1 cellular context compared by ENCODE assay signal in genomic region chr10:63436225-63436624, GRCh38.
TF ChIP-seq lines count a peak whose summit lies in the region.

No MANE protein-coding gene starts in this region.

TF ChIP-seq in H1, 55 proteins besides CTCF, POLR2A, EP300 and RAD21:
- TF ChIP-seq KDM5A (IDR thresholded peaks at IDR 0.05; ENCODE audit: low read length): no peak
- no peak for TF ChIP-seq ASH2L (IDR thresholded peaks at IDR 0.05; ENCODE audit: low read length)
- no peak for TF ChIP-seq YY1 (IDR thresholded peaks at IDR 0.05; ENCODE audit: low read depth, low read length)
- no peak for TF ChIP-seq KDM1A (IDR thresholded peaks at IDR 0.05; ENCODE audit: borderline replicate concordance, low read length)
- TF ChIP-seq TEAD4 (IDR thresholded peaks at IDR 0.05; ENCODE audit: low read depth, low read length): no peak
- TF ChIP-seq SP4 (IDR thresholded peaks at IDR 0.05; ENCODE audit: low read length): no peak
- no peak for TF ChIP-seq RNF2 (IDR thresholded peaks at IDR 0.05; ENCODE audit: borderline replicate concordance, low read depth, low read length, missing control alignments, poor library complexity, severe bottlenecking)
- TF ChIP-seq SAP30 (IDR thresholded peaks at IDR 0.05; ENCODE audit: insufficient read depth, insufficient replicate concordance, low read length): no peak
